In genomic region chr3:45508659-45509037, GRCh38 we compare ENCODE assay signal across 14 cellular contexts.
DNase-seq lines count a peak whose midpoint lies in the region; ATAC-seq and TF ChIP-seq lines count a peak whose summit lies in the region.
"Had no signal": no experiment of that assay in that cellular context is flagged by ENCODE, and none has a peak within 500 bp of the region (broad histone marks: within the 10 kb centered on the region; RNA-seq: fewer than 3 reads in every experiment).

No MANE protein-coding gene starts in this region.

- TF ChIP-seq CTCF in AG04450 (IDR thresholded peaks at IDR 0.05; ENCODE audit: low read depth, low read length): no peak
- no peak for TF ChIP-seq CTCF in PC-3 (conservative IDR thresholded peaks at IDR 0.05; ENCODE audit: low read depth, low read length)
- no peak for TF ChIP-seq CTCF in foreskin keratinocyte (conservative IDR thresholded peaks at IDR 0.05)

- no peak; the same call in 1 of the 2 replicates for ATAC-seq in PC-3
- no peak for ATAC-seq in foreskin keratinocyte
- ATAC-seq in GM19035 (IDR thresholded peaks at IDR 0.05; ENCODE audit: unreplicated experiment): no peak
- no peak for ATAC-seq in esophagus mucosa
- ATAC-seq in T-helper 17 cell: no peak
- ATAC-seq: naive thymus-derived CD4-positive, alpha-beta T cell had no signal

- H4K20me1 ChIP-seq in PC-3 (ENCODE audit: low read length): no peaks in the 10 kb centered on the region

- no peak overlapping the region for H2AFZ ChIP-seq in PC-3 (ENCODE audit: low read length)

- H3K4me1 ChIP-seq in PC-3 (ENCODE audit: insufficient read depth, low read length): peaks cover 23% of the 10 kb centered on the region
- H3K4me1 ChIP-seq in foreskin keratinocyte: peaks cover 17% of the 10 kb centered on the region
- no peaks in the 10 kb centered on the region for H3K4me1 ChIP-seq in rectal smooth muscle tissue (ENCODE audit: control insufficient read depth, insufficient read depth, low read length)

- H3K27me3 Mint-ChIP-seq in T-helper 17 cell: no peaks in the 10 kb centered on the region
- H3K27me3 Mint-ChIP-seq: CD4-positive, alpha-beta T cell; naive thymus-derived CD4-positive, alpha-beta T cell had no signal

- CTCF ChIA-PET in AG04450 (lab: Charles Lee): interaction anchor here (0.6 to 10.7 kb wide), 31 partner anchors 8 to 570 kb away, joined by 3 to 287 read pairs (median 4); partner anchors contain the start of genes SACM1L and TMEM158
- CTCF ChIA-PET in PC-3 (lab: Charles Lee): interaction anchor here (0.5 to 1.0 kb wide), 5 partner anchors 151 to 471 kb away, joined by 3 to 8 read pairs (median 3); no protein-coding TSS in a partner anchor

- H3K27ac ChIP-seq in AG04450 (ENCODE audit: low read depth, low read length): peak overlapping the region; percentile 97
- H3K27ac ChIP-seq in PC-3 (ENCODE audit: low read length): peak overlapping the region; percentile 86
- peak overlapping the region; percentile 56 for H3K27ac ChIP-seq in foreskin keratinocyte
- peak overlapping the region; percentile 38 for H3K27ac ChIP-seq in rectal smooth muscle tissue (ENCODE audit: low read depth, low read length)
- H3K27ac ChIP-seq: suprapubic skin had no signal

- H3K27ac Mint-ChIP-seq in T-helper 17 cell: no peak overlapping the region
- H3K27ac Mint-ChIP-seq: CD4-positive, alpha-beta T cell; naive thymus-derived CD4-positive, alpha-beta T cell had no signal

- no peaks in the 10 kb centered on the region for H3K79me2 ChIP-seq in PC-3 (ENCODE audit: low read length)

- DNase-seq in AG04450 (ENCODE audit: low read depth, low spot score): no peak
- no peak for DNase-seq in PC-3
- DNase-seq in foreskin keratinocyte: no peak
- no peak for DNase-seq in T-helper 17 cell
- DNase-seq in NCI-H2107 treated with DMSO at 0.1 percent for 48 hours (lab: John Stamatoyannopoulos, UW; ENCODE audit: unreplicated experiment): no peak
- DNase-seq: aorta; CD4-positive, alpha-beta T cell; MM.1S had no signal

- no peak overlapping the region for H3K4me3 Mint-ChIP-seq in T-helper 17 cell
- H3K4me3 Mint-ChIP-seq: CD4-positive, alpha-beta T cell; naive thymus-derived CD4-positive, alpha-beta T cell had no signal

- no peak overlapping the region for H3K4me3 ChIP-seq in AG04450 (ENCODE audit: low read depth, low read length)
- H3K4me3 ChIP-seq in PC-3 (ENCODE audit: low read length): no peak overlapping the region
- H3K4me3 ChIP-seq in rectal smooth muscle tissue (ENCODE audit: low read length): no peak overlapping the region
- H3K4me3 ChIP-seq: gastroesophageal sphincter, suprapubic skin had no signal

- no peaks in the 10 kb centered on the region for H3K4me1 Mint-ChIP-seq in T-helper 17 cell

- H3K4me2 ChIP-seq in PC-3 (ENCODE audit: low read length): peak overlapping the region; percentile 23; the same call in 1 of the 2 replicates

- no peaks in the 10 kb centered on the region for H3K36me3 ChIP-seq in PC-3 (ENCODE audit: low read depth, low read length)
- no peaks in the 10 kb centered on the region for H3K36me3 ChIP-seq in rectal smooth muscle tissue (ENCODE audit: control insufficient read depth, insufficient read depth, low read length)

- H3K9ac ChIP-seq in PC-3 (ENCODE audit: low read length) (0 out of 2 replicates have a peak overlapping the region, but pooled peaks have one; percentile 5), rectal smooth muscle tissue (ENCODE audit: low read length) (no peak overlapping the region)

- no peaks in the 10 kb centered on the region for H3K9me2 ChIP-seq in PC-3 (replicated peaks; ENCODE audit: low read length)

- POLR2A ChIA-PET in AG04450 (lab: Yijun Ruan, JAX) (interaction anchor here (1.3 to 2.5 kb wide), 4 partner anchors 151 to 472 kb away, joined by 4 to 14 read pairs (median 11); no protein-coding TSS in a partner anchor), PC-3 (lab: Charles Lee; ENCODE audit: unreplicated experiment) (no interaction called here)

- intact Hi-C loops in PC-3 (cut with micrococcal nuclease): no loop called here

- peaks cover 4% of the 10 kb centered on the region for H3F3A ChIP-seq in PC-3 (ENCODE audit: low read length, unreplicated experiment)

- H3K27me3 ChIP-seq in AG04450 (ENCODE audit: control insufficient read depth, insufficient read depth, low read length) (no peaks in the 10 kb centered on the region), PC-3 (ENCODE audit: low read length) (no peaks in the 10 kb centered on the region), foreskin keratinocyte (no peaks in the 10 kb centered on the region), rectal smooth muscle tissue (ENCODE audit: control insufficient read depth, insufficient read depth, low read length) (no peaks in the 10 kb centered on the region)
- H3K27me3 ChIP-seq: gastroesophageal sphincter, suprapubic skin had no signal

- H3K9me3 ChIP-seq in AG04450 (ENCODE audit: control insufficient read depth, insufficient read depth, low read length) (no peaks in the 10 kb centered on the region), PC-3 (ENCODE audit: low read length) (no peaks in the 10 kb centered on the region), T-helper 17 cell (ENCODE audit: control insufficient read depth, low read length, poor library complexity, severe bottlenecking) (no peaks in the 10 kb centered on the region)
- H3K9me3 ChIP-seq: gastroesophageal sphincter, suprapubic skin had no signal

- no TSS peak for BruUV-seq in PC-3 (replicated peaks; lab: Mats Ljungman, UMichigan)

- H3K36me3 Mint-ChIP-seq in T-helper 17 cell (ENCODE audit: low read depth): no peaks in the 10 kb centered on the region

Comparison
In these comparisons a context has a peak if more than half of its experiments do, and no peak if none do; other contexts are left out.
1. H3K27ac ChIP-seq: peak in every context shown above with its lines; median percentile 97 in AG04450; 86 in PC-3; 56 in foreskin keratinocyte; 38 in rectal smooth muscle tissue.